1 cellular context compared by ENCODE assay signal in the genomic region with DNA sequence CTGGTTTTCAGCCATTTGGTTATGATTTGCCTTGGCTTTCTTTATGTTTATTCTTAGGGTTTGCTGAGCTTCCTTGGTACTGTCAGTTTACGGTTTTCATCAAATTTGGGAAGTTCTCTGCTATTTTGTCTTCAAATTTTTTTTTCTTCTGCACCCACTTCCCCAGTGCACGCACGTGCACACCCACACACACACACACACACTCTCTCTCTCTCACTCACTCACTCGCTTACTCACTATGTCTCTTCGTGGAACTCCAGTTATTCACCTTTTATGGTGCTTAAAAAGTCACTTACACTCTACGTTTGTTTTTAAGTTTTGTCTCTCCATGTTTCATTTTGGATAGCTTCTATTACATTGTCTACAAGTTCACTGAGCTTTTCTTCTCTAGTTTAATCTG.
A peak's percentile ranks its signal among the peaks of the same experiment; 100 is the strongest.
TF ChIP-seq lines count a peak whose summit lies in the region.

No MANE protein-coding gene starts in this region.

TF ChIP-seq in K562, 482 proteins besides CTCF, POLR2A, EP300 and RAD21 (continued from another document and continues in another):
- 0 out of 2 replicates have a peak, but pooled peaks have one; percentile 21 for TF ChIP-seq EP400 (IDR thresholded peaks at IDR 0.05)
- no peak for TF ChIP-seq ZNF253 (CRISPR knock-in tag; conservative IDR thresholded peaks at IDR 0.05)
- no peak for TF ChIP-seq ZNF695 (CRISPR knock-in tag; IDR thresholded peaks at IDR 0.05)
- no peak for TF ChIP-seq POLR2AphosphoS2 (IDR thresholded peaks at IDR 0.05; ENCODE audit: low read length)
- TF ChIP-seq KLF1 (tag; IDR thresholded peaks at IDR 0.05) = no peak
- TF ChIP-seq ZNF75A (CRISPR knock-in tag; IDR thresholded peaks at IDR 0.05) = no peak
- TF ChIP-seq ZC3H4 (CRISPR knock-in tag; IDR thresholded peaks at IDR 0.05; ENCODE audit: borderline replicate concordance) = no peak
- TF ChIP-seq ETV5 (CRISPR knock-in tag; IDR thresholded peaks at IDR 0.05; ENCODE audit: low read depth) = no peak
- TF ChIP-seq ZFP30 (CRISPR knock-in tag; IDR thresholded peaks at IDR 0.05; ENCODE audit: borderline replicate concordance) = no peak
- no peak for TF ChIP-seq ZBTB17 (CRISPR knock-in tag; IDR thresholded peaks at IDR 0.05)
- TF ChIP-seq HDAC1 (IDR thresholded peaks at IDR 0.05) = 0 out of 4 replicates have a peak, but pooled peaks of 1 of the 2 experiments have one; percentile 30
- TF ChIP-seq CCAR2 (IDR thresholded peaks at IDR 0.05; ENCODE audit: low read depth, low read length) = no peak
- TF ChIP-seq, protein P1, sequence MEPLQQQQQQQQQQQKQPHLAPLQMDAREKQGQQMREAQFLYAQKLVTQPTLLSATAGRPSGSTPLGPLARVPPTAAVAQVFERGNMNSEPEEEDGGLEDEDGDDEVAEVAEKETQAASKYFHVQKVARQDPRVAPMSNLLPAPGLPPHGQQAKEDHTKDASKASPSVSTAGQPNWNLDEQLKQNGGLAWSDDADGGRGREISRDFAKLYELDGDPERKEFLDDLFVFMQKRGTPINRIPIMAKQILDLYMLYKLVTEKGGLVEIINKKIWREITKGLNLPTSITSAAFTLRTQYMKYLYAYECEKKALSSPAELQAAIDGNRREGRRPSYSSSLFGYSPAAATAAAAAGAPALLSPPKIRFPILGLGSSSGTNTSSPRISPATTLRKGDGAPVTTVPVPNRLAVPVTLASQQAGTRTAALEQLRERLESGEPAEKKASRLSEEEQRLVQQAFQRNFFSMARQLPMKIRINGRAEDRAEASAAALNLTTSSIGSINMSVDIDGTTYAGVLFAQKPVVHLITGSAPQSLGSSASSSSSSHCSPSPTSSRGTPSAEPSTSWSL (CRISPR knock-in tag; IDR thresholded peaks at IDR 0.05; ENCODE audit: borderline replicate concordance) = no peak
- TF ChIP-seq FOXK2 (conservative IDR thresholded peaks at IDR 0.05 in 1 of 2, IDR thresholded peaks at IDR 0.05 in 1 of 2; ENCODE audit: low read depth in 2 of 2) = peak in 1 of 2 experiments; percentile 28; a peak in 1 of 4 replicates
- TF ChIP-seq XRCC4 (IDR thresholded peaks at IDR 0.05; ENCODE audit: extremely low read depth, insufficient read depth, insufficient read length) = no peak
- TF ChIP-seq TOE1 (IDR thresholded peaks at IDR 0.05; ENCODE audit: borderline replicate concordance) = 0 out of 2 replicates have a peak, but pooled peaks have one; percentile 25
- TF ChIP-seq TOE1 (CRISPR knock-in tag; IDR thresholded peaks at IDR 0.05; ENCODE audit: borderline replicate concordance, low read depth) = no peak
- TF ChIP-seq CAMTA2 (CRISPR knock-in tag; conservative IDR thresholded peaks at IDR 0.05) = no peak
- no peak for TF ChIP-seq MXI1 (IDR thresholded peaks at IDR 0.05; ENCODE audit: low read depth, low read length)
- TF ChIP-seq, protein P2, sequence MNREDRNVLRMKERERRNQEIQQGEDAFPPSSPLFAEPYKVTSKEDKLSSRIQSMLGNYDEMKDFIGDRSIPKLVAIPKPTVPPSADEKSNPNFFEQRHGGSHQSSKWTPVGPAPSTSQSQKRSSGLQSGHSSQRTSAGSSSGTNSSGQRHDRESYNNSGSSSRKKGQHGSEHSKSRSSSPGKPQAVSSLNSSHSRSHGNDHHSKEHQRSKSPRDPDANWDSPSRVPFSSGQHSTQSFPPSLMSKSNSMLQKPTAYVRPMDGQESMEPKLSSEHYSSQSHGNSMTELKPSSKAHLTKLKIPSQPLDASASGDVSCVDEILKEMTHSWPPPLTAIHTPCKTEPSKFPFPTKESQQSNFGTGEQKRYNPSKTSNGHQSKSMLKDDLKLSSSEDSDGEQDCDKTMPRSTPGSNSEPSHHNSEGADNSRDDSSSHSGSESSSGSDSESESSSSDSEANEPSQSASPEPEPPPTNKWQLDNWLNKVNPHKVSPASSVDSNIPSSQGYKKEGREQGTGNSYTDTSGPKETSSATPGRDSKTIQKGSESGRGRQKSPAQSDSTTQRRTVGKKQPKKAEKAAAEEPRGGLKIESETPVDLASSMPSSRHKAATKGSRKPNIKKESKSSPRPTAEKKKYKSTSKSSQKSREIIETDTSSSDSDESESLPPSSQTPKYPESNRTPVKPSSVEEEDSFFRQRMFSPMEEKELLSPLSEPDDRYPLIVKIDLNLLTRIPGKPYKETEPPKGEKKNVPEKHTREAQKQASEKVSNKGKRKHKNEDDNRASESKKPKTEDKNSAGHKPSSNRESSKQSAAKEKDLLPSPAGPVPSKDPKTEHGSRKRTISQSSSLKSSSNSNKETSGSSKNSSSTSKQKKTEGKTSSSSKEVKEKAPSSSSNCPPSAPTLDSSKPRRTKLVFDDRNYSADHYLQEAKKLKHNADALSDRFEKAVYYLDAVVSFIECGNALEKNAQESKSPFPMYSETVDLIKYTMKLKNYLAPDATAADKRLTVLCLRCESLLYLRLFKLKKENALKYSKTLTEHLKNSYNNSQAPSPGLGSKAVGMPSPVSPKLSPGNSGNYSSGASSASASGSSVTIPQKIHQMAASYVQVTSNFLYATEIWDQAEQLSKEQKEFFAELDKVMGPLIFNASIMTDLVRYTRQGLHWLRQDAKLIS (CRISPR knock-in tag; IDR thresholded peaks at IDR 0.05) = no peak
- TF ChIP-seq NEUROD1 (IDR thresholded peaks at IDR 0.05; ENCODE audit: borderline replicate concordance, low read depth, low read length, partially characterized antibody) = no peak
- TF ChIP-seq MTF1 (CRISPR knock-in tag; IDR thresholded peaks at IDR 0.05; ENCODE audit: borderline replicate concordance) = no peak
- TF ChIP-seq, protein P3, sequence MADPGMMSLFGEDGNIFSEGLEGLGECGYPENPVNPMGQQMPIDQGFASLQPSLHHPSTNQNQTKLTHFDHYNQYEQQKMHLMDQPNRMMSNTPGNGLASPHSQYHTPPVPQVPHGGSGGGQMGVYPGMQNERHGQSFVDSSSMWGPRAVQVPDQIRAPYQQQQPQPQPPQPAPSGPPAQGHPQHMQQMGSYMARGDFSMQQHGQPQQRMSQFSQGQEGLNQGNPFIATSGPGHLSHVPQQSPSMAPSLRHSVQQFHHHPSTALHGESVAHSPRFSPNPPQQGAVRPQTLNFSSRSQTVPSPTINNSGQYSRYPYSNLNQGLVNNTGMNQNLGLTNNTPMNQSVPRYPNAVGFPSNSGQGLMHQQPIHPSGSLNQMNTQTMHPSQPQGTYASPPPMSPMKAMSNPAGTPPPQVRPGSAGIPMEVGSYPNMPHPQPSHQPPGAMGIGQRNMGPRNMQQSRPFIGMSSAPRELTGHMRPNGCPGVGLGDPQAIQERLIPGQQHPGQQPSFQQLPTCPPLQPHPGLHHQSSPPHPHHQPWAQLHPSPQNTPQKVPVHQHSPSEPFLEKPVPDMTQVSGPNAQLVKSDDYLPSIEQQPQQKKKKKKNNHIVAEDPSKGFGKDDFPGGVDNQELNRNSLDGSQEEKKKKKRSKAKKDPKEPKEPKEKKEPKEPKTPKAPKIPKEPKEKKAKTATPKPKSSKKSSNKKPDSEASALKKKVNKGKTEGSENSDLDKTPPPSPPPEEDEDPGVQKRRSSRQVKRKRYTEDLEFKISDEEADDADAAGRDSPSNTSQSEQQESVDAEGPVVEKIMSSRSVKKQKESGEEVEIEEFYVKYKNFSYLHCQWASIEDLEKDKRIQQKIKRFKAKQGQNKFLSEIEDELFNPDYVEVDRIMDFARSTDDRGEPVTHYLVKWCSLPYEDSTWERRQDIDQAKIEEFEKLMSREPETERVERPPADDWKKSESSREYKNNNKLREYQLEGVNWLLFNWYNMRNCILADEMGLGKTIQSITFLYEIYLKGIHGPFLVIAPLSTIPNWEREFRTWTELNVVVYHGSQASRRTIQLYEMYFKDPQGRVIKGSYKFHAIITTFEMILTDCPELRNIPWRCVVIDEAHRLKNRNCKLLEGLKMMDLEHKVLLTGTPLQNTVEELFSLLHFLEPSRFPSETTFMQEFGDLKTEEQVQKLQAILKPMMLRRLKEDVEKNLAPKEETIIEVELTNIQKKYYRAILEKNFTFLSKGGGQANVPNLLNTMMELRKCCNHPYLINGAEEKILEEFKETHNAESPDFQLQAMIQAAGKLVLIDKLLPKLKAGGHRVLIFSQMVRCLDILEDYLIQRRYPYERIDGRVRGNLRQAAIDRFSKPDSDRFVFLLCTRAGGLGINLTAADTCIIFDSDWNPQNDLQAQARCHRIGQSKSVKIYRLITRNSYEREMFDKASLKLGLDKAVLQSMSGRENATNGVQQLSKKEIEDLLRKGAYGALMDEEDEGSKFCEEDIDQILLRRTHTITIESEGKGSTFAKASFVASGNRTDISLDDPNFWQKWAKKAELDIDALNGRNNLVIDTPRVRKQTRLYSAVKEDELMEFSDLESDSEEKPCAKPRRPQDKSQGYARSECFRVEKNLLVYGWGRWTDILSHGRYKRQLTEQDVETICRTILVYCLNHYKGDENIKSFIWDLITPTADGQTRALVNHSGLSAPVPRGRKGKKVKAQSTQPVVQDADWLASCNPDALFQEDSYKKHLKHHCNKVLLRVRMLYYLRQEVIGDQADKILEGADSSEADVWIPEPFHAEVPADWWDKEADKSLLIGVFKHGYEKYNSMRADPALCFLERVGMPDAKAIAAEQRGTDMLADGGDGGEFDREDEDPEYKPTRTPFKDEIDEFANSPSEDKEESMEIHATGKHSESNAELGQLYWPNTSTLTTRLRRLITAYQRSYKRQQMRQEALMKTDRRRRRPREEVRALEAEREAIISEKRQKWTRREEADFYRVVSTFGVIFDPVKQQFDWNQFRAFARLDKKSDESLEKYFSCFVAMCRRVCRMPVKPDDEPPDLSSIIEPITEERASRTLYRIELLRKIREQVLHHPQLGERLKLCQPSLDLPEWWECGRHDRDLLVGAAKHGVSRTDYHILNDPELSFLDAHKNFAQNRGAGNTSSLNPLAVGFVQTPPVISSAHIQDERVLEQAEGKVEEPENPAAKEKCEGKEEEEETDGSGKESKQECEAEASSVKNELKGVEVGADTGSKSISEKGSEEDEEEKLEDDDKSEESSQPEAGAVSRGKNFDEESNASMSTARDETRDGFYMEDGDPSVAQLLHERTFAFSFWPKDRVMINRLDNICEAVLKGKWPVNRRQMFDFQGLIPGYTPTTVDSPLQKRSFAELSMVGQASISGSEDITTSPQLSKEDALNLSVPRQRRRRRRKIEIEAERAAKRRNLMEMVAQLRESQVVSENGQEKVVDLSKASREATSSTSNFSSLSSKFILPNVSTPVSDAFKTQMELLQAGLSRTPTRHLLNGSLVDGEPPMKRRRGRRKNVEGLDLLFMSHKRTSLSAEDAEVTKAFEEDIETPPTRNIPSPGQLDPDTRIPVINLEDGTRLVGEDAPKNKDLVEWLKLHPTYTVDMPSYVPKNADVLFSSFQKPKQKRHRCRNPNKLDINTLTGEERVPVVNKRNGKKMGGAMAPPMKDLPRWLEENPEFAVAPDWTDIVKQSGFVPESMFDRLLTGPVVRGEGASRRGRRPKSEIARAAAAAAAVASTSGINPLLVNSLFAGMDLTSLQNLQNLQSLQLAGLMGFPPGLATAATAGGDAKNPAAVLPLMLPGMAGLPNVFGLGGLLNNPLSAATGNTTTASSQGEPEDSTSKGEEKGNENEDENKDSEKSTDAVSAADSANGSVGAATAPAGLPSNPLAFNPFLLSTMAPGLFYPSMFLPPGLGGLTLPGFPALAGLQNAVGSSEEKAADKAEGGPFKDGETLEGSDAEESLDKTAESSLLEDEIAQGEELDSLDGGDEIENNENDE (IDR thresholded peaks at IDR 0.05; ENCODE audit: low read depth, low read length) = no peak
- TF ChIP-seq ZNF589 (CRISPR knock-in tag; IDR thresholded peaks at IDR 0.05; ENCODE audit: low read depth) = no peak
- no peak for TF ChIP-seq ETV6 (IDR thresholded peaks at IDR 0.05; ENCODE audit: borderline replicate concordance in 1 of 2, low read depth in 2 of 2, low read length in 1 of 2)
- no peak for TF ChIP-seq ETV6 (CRISPR knock-in tag; IDR thresholded peaks at IDR 0.05; ENCODE audit: borderline replicate concordance)
- no peak for TF ChIP-seq ZNF561 (CRISPR knock-in tag; conservative IDR thresholded peaks at IDR 0.05)
- TF ChIP-seq RBM14 (IDR thresholded peaks at IDR 0.05; ENCODE audit: borderline replicate concordance, insufficient read depth, low read depth, low read length) = no peak
- TF ChIP-seq ZBTB26 (CRISPR knock-in tag; IDR thresholded peaks at IDR 0.05) = no peak
- TF ChIP-seq ZNF282 (CRISPR knock-in tag; IDR thresholded peaks at IDR 0.05) = no peak
- no peak for TF ChIP-seq ZNF311 (CRISPR knock-in tag; IDR thresholded peaks at IDR 0.05)
- TF ChIP-seq, protein P4, sequence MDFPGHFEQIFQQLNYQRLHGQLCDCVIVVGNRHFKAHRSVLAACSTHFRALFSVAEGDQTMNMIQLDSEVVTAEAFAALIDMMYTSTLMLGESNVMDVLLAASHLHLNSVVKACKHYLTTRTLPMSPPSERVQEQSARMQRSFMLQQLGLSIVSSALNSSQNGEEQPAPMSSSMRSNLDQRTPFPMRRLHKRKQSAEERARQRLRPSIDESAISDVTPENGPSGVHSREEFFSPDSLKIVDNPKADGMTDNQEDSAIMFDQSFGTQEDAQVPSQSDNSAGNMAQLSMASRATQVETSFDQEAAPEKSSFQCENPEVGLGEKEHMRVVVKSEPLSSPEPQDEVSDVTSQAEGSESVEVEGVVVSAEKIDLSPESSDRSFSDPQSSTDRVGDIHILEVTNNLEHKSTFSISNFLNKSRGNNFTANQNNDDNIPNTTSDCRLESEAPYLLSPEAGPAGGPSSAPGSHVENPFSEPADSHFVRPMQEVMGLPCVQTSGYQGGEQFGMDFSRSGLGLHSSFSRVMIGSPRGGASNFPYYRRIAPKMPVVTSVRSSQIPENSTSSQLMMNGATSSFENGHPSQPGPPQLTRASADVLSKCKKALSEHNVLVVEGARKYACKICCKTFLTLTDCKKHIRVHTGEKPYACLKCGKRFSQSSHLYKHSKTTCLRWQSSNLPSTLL (IDR thresholded peaks at IDR 0.05) = no peak
- TF ChIP-seq ZBTB11 (CRISPR knock-in tag; IDR thresholded peaks at IDR 0.05) = no peak
- no peak for TF ChIP-seq RBM25 (IDR thresholded peaks at IDR 0.05; ENCODE audit: low read depth, low read length, severe bottlenecking)
